ENCODE assay signal across 15 cellular contexts in the genomic region with DNA sequence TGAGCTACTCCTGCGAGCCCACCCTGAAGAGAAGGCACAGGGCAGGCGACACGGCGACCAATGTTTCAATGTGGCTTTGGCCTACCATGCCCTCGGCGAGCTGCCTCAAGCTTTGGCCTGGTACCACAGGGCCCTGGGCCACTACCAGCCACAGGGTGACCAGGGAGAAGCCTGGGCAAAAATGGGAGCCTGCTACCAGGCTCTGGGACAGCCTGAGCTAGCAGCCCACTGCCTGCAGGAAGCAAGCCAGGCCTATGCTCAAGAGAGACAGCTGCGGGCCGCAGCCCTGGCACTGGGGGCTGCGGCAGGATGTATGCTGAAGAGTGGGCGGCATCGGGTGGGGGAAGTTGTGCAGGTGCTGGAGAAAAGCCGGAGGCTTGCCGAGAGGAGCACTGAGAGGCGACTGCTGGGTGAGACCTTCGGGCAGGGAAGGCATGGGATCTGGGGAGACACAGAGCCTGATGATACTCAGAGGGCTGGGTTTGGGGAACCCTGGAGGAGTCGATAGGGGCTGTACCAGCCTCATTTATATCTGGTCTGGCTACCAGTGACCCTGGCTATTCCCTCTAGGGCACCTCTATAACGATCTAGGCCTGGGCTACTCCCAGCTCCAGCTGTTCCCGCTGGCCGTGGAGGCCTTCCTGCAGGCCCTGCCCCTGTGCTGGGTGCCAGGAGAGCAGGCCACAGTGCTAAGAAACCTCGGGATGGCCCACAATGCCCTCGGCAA. TPM values are rescaled to one million over a fixed set of nuclear protein-coding genes. Genes with fewer than 3 reads are reported as not detected.
A peak's percentile ranks its signal among the peaks of the same experiment; 100 is the strongest.
DNase-seq lines count a peak whose midpoint lies in the region; ATAC-seq and TF ChIP-seq lines count a peak whose summit lies in the region.
"Had no signal": no experiment of that assay in that cellular context is flagged by ENCODE, and none has a peak within 500 bp of the region (broad histone marks: within the 10 kb centered on the region; RNA-seq: fewer than 3 reads in every experiment).

No MANE protein-coding gene starts in this region.

- CTCF ChIA-PET in IMR-90 (lab: Yijun Ruan, JAX) = no interaction called here

- ATAC-seq in IMR-90 (ENCODE audit: low read depth) (no peak), GM18519 (IDR thresholded peaks at IDR 0.05; ENCODE audit: low FRiP score, unreplicated experiment) (no peak)
- peak; percentile 90 to 93 for ATAC-seq in naive thymus-derived CD8-positive, alpha-beta T cell
- ATAC-seq: left colon, right cardiac atrium had no signal

- H4K8ac ChIP-seq in IMR-90 (ENCODE audit: low read depth in 2 of 2, low read length in 2 of 2) = no peak overlapping the region

- POLR2A ChIA-PET in IMR-90 (lab: Charles Lee; ENCODE audit: unreplicated experiment) = no interaction called here
- POLR2A ChIA-PET in naive thymus-derived CD8-positive, alpha-beta T cell (lab: Charles Lee) = interaction anchor here (0.5 to 6.2 kb wide), 18 partner anchors 10 to 159 kb away, joined by 3 to 163 read pairs (median 3); partner anchors contain the start of genes GPATCH4, IQGAP3, MEF2D and METTL25B

- dilution Hi-C loops in IMR-90 (cut with HindIII; ENCODE audit: low sequenced_read_pairs, unreplicated experiment) = no loop called here

- no peaks in the 10 kb centered on the region for H4K20me1 ChIP-seq in IMR-90 (ENCODE audit: insufficient read depth, low read length)

- no peak overlapping the region for H3K4me3 ChIP-seq in IMR-90 (ENCODE audit: insufficient read depth, low read depth, low read length)

- in situ Hi-C loops in IMR-90 (cut with MboI; ENCODE audit: low sequenced_read_pairs) = no loop called here

- no peak overlapping the region for H2BK120ac ChIP-seq in IMR-90 (ENCODE audit: low read depth, low read length)

- H3K56ac ChIP-seq in IMR-90 (ENCODE audit: extremely low read depth, insufficient read depth, low read length) = no peak overlapping the region

- DNase-seq in CD14-positive monocyte (ENCODE audit: low spot score) (no peak), IMR-90 (no peak), ureter (ENCODE audit: low spot score) (no peak), osteocyte (ENCODE audit: extremely low spot score, unreplicated experiment) (no peak), COR-L47 (lab: John Stamatoyannopoulos, UW) (no peak)
- DNase-seq in activated T-cell treated with anti-CD3 and anti-CD28 coated beads, Interleukin-2, amount 50 U/mL, for 48 hours = peak; percentile 65 to 73
- peak; percentile 51 to 81 (median 64) for DNase-seq in naive thymus-derived CD8-positive, alpha-beta T cell
- DNase-seq: C1 segment of cervical spinal cord, left colon, NCI-H774, right cardiac atrium, substantia nigra had no signal

- H3K27ac Mint-ChIP-seq in CD14-positive monocyte (peak overlapping the region in 3 of 7 donors; percentile 38 to 80 (median 61)), osteocyte (ENCODE audit: unreplicated experiment) (no peak overlapping the region)
- peak overlapping the region; percentile 91 to 100 (median 98) for H3K27ac Mint-ChIP-seq in naive thymus-derived CD8-positive, alpha-beta T cell

- H2AK5ac ChIP-seq in IMR-90 (ENCODE audit: low read depth, low read length) = no peak overlapping the region

- no peaks in the 10 kb centered on the region for H3K36me3 Mint-ChIP-seq in CD14-positive monocyte
- peaks cover 0 to 10% (median 8%) of the 10 kb centered on the region in 3 donors for H3K36me3 Mint-ChIP-seq in naive thymus-derived CD8-positive, alpha-beta T cell
- no peaks in the 10 kb centered on the region for H3K36me3 Mint-ChIP-seq in osteocyte (ENCODE audit: unreplicated experiment)

- no peak overlapping the region for H4K91ac ChIP-seq in IMR-90 (ENCODE audit: insufficient read depth, low read depth, low read length)

- H3K4me3 Mint-ChIP-seq in CD14-positive monocyte = peak overlapping the region; percentile 64 to 80
- peak overlapping the region; percentile 95 to 99 (median 97) for H3K4me3 Mint-ChIP-seq in naive thymus-derived CD8-positive, alpha-beta T cell
- H3K4me3 Mint-ChIP-seq in osteocyte (ENCODE audit: unreplicated experiment) = no peak overlapping the region

- H3K9me1 ChIP-seq in IMR-90 (ENCODE audit: insufficient read depth, low read length) = no peaks in the 10 kb centered on the region

- H2AK9ac ChIP-seq in IMR-90 (replicated peaks; ENCODE audit: low read depth, low read length, poor library complexity) = peak overlapping the region; percentile 55

- intact Hi-C loops in CD14-positive monocyte (cut with micrococcal nuclease) (loop anchor here in 1 of 2 donors (1.0 to 5.0 kb wide), 2 partner anchors 9 to 40 kb away; partner anchors contain the start of gene NAXE), IMR-90 (cut with micrococcal nuclease) (no loop called here)

- no peak overlapping the region for H4K5ac ChIP-seq in IMR-90 (ENCODE audit: low read depth, low read length)

- peaks cover under 1 to 6% (median 2%) of the 10 kb centered on the region in 3 donors for H3K27me3 Mint-ChIP-seq in CD14-positive monocyte (ENCODE audit: low read depth in 3 of 3)
- H3K27me3 Mint-ChIP-seq in naive thymus-derived CD8-positive, alpha-beta T cell = no peaks in the 10 kb centered on the region
- H3K27me3 Mint-ChIP-seq in osteocyte (ENCODE audit: unreplicated experiment) = no peaks in the 10 kb centered on the region

- H3K4ac ChIP-seq in IMR-90 (ENCODE audit: low read depth, low read length) = no peak overlapping the region

- H2BK5ac ChIP-seq in IMR-90 (ENCODE audit: low read depth, low read length, poor library complexity, severe bottlenecking) = no peak overlapping the region

- H3K9me3 ChIP-seq in IMR-90 (ENCODE audit: control insufficient read depth, insufficient read depth, low read length) = no peaks in the 10 kb centered on the region

- no peaks in the 10 kb centered on the region for H3K4me1 ChIP-seq in IMR-90 (ENCODE audit: control insufficient read depth, insufficient read depth, low read length)

- H3K23ac ChIP-seq in IMR-90 (ENCODE audit: low read depth, low read length) = no peak overlapping the region

- no peak overlapping the region for H3K9ac ChIP-seq in IMR-90 (ENCODE audit: low read depth, low read length)

- BruUV-seq in IMR-90 (replicated peaks; lab: Mats Ljungman, UMichigan) = no TSS peak

- peaks cover 28% of the 10 kb centered on the region for H3K4me1 Mint-ChIP-seq in CD14-positive monocyte
- peaks cover 24 to 58% (median 42%) of the 10 kb centered on the region in 4 donors for H3K4me1 Mint-ChIP-seq in naive thymus-derived CD8-positive, alpha-beta T cell
- H3K4me1 Mint-ChIP-seq in osteocyte (ENCODE audit: unreplicated experiment) = peaks cover 2% of the 10 kb centered on the region

- 83% methylated on average over 16 of the region's 21 CpGs; no CpG with 5 or more reads in 1 of the 2 experiments for WGBS in IMR-90 (ENCODE audit: extremely low coverage in 2 of 2, insufficient read length in 1 of 2), 2 experiments

- H2BK15ac ChIP-seq in IMR-90 (ENCODE audit: low read depth, low read length) = no peak overlapping the region

- H3K79me1 ChIP-seq in IMR-90 (ENCODE audit: low read depth in 1 of 2, low read length in 2 of 2) = no peaks in the 10 kb centered on the region

- H3K9me3 Mint-ChIP-seq in CD14-positive monocyte (no peaks in the 10 kb centered on the region), osteocyte (ENCODE audit: unreplicated experiment) (no peaks in the 10 kb centered on the region)
- no peaks in the 10 kb centered on the region for H3K9me3 Mint-ChIP-seq in naive thymus-derived CD8-positive, alpha-beta T cell

- H3K36me3 ChIP-seq in IMR-90 (ENCODE audit: control insufficient read depth, insufficient read depth, low read length) = no peaks in the 10 kb centered on the region

- no peak overlapping the region for H2AFZ ChIP-seq in IMR-90 (replicated peaks; ENCODE audit: low read length, poor library complexity)

- no peak overlapping the region for H3K18ac ChIP-seq in IMR-90 (ENCODE audit: low read depth, low read length)

- H3K14ac ChIP-seq in IMR-90 (replicated peaks; ENCODE audit: low read depth, low read length) = no peak overlapping the region

- TF ChIP-seq POLR2A in IMR-90 (IDR thresholded peaks at IDR 0.05; ENCODE audit: low read depth, low read length) = no peak

- H2BK20ac ChIP-seq in IMR-90 (ENCODE audit: low read depth, low read length) = no peak overlapping the region

- H3K4me2 ChIP-seq in IMR-90 (ENCODE audit: low read depth, low read length) = no peak overlapping the region

- H3K27me3 ChIP-seq in IMR-90 (ENCODE audit: control insufficient read depth, insufficient read depth, low read length) = peaks cover 21% of the 10 kb centered on the region

- TF ChIP-seq RAD21 in IMR-90 (IDR thresholded peaks at IDR 0.05; ENCODE audit: low read length) = no peak

- no peak overlapping the region for H3K27ac ChIP-seq in IMR-90 (ENCODE audit: insufficient read depth, low read length)

- TF ChIP-seq CTCF in CD14-positive monocyte (IDR thresholded peaks at IDR 0.05) (no peak), IMR-90 (conservative IDR thresholded peaks at IDR 0.05; ENCODE audit: low read depth, low read length) (no peak), osteocyte (IDR thresholded peaks at IDR 0.05) (no peak)

RNA-seq across cellular contexts. Expression of gene TTC24, which starts 2.3 kb away (rescaled TPM):
- polyA plus RNA-seq in CD14-positive monocyte = under 1 TPM in 1 of 2 donors, not detected in 1; 0.14 TPM
- total RNA-seq in IMR-90 (2012; rRNA removed) = not detected in 2 replicates
- not detected in 2 replicates for polyA plus RNA-seq in IMR-90 (2012; rRNA removed)
- not detected in 2 replicates for polyA plus RNA-seq in IMR-90 (2012; cell fraction: cytosol; rRNA removed)
- not detected in 2 replicates for polyA plus RNA-seq in IMR-90 (2012; cell fraction: nucleus; rRNA removed; ENCODE audit: low replicate concordance)
- total RNA-seq in naive thymus-derived CD8-positive, alpha-beta T cell = 10 to 100 TPM; 41.3 to 44.3 TPM
- polyA plus RNA-seq in naive thymus-derived CD8-positive, alpha-beta T cell = 1 to 10 TPM; 3.8 to 6.7 (median 6.7) TPM
- total RNA-seq in ureter = not detected
- not detected in 2 replicates for total RNA-seq in osteocyte
- total RNA-seq: bronchial epithelial cell, LHCN-M2, right cardiac atrium had no signal
- polyA plus RNA-seq: right cardiac atrium had no signal

RNA-seq across cellular contexts. Expression of gene IQGAP3, which starts 9.5 kb away (rescaled TPM):
- under 1 TPM in 1 of 2 donors, not detected in 1; 0.03 TPM for polyA plus RNA-seq in CD14-positive monocyte
- total RNA-seq in IMR-90 (2012; rRNA removed) = 13.6 TPM in 2 replicates
- polyA plus RNA-seq in IMR-90 (2012; rRNA removed) = 12.5 and 14.9 TPM in 2 replicates
- polyA plus RNA-seq in IMR-90 (2012; cell fraction: cytosol; rRNA removed) = 3.7 TPM in 2 replicates
- 54.5 and 78.1 TPM in 2 replicates for polyA plus RNA-seq in IMR-90 (2012; cell fraction: nucleus; rRNA removed; ENCODE audit: low replicate concordance)
- total RNA-seq in naive thymus-derived CD8-positive, alpha-beta T cell = under 1 TPM in 1 of 2 experiments, not detected in 1; 0.08 TPM
- not detected for polyA plus RNA-seq in naive thymus-derived CD8-positive, alpha-beta T cell
- total RNA-seq in ureter = 0.68 TPM
- total RNA-seq in osteocyte = 8.6 and 9.8 TPM in 2 replicates

RNA-seq across cellular contexts. Expression of gene NAXE, which starts 9.8 kb away (rescaled TPM):
- polyA plus RNA-seq in CD14-positive monocyte (10 to 100 TPM; 54.9 to 81.7 TPM), IMR-90 (2012; rRNA removed) (60.6 and 61.0 TPM in 2 replicates)
- total RNA-seq in IMR-90 (2012; rRNA removed) (70.3 and 74.2 TPM in 2 replicates), ureter (119 TPM), osteocyte (59.2 and 63.4 TPM in 2 replicates)
- polyA plus RNA-seq in IMR-90 (2012; cell fraction: cytosol; rRNA removed) = 63.8 and 76.0 TPM in 2 replicates
- polyA plus RNA-seq in IMR-90 (2012; cell fraction: nucleus; rRNA removed; ENCODE audit: low replicate concordance) = 25.3 and 30.2 TPM in 2 replicates
- 10 to 100 TPM; 39.7 to 42.1 TPM for total RNA-seq in naive thymus-derived CD8-positive, alpha-beta T cell
- 100 to 1,000 TPM in 2 of 3 donors, 10 to 100 TPM in 1; 85.6 to 124 (median 103) TPM for polyA plus RNA-seq in naive thymus-derived CD8-positive, alpha-beta T cell

RNA-seq across cellular contexts. Expression of gene GPATCH4, which starts 19.5 kb away (rescaled TPM):
- 1 to 10 TPM; 2.6 to 5.3 TPM for polyA plus RNA-seq in CD14-positive monocyte
- total RNA-seq in IMR-90 (2012; rRNA removed) = 30.8 and 41.8 TPM in 2 replicates
- polyA plus RNA-seq in IMR-90 (2012; rRNA removed) = 26.6 and 32.6 TPM in 2 replicates
- 13.1 and 14.7 TPM in 2 replicates for polyA plus RNA-seq in IMR-90 (2012; cell fraction: cytosol; rRNA removed)
- polyA plus RNA-seq in IMR-90 (2012; cell fraction: nucleus; rRNA removed; ENCODE audit: low replicate concordance) = 16.3 and 33.1 TPM in 2 replicates
- 10 to 100 TPM; 44.2 to 45.1 TPM for total RNA-seq in naive thymus-derived CD8-positive, alpha-beta T cell
- 10 to 100 TPM; 27.3 to 70.4 (median 42.0) TPM for polyA plus RNA-seq in naive thymus-derived CD8-positive, alpha-beta T cell
- total RNA-seq in ureter = 42.5 TPM
- total RNA-seq in osteocyte = 17.2 and 20.6 TPM in 2 replicates

RNA-seq across cellular contexts. Expression of gene HAPLN2, which starts 37.4 kb away (rescaled TPM):
- polyA plus RNA-seq in CD14-positive monocyte (not detected), IMR-90 (2012; rRNA removed) (not detected in 2 replicates)
- total RNA-seq in IMR-90 (2012; rRNA removed) (not detected in 2 replicates), ureter (5.6 TPM), osteocyte (0.35 TPM in 1 of 2 replicates, not detected in the other)
- polyA plus RNA-seq in IMR-90 (2012; cell fraction: cytosol; rRNA removed) = 0.35 TPM in 1 of 2 replicates, not detected in the other
- 0.20 and 0.21 TPM in 2 replicates for polyA plus RNA-seq in IMR-90 (2012; cell fraction: nucleus; rRNA removed; ENCODE audit: low replicate concordance)
- under 1 TPM; 0.39 to 0.58 TPM for total RNA-seq in naive thymus-derived CD8-positive, alpha-beta T cell
- polyA plus RNA-seq in naive thymus-derived CD8-positive, alpha-beta T cell = not detected
- total RNA-seq: left colon, LHCN-M2 had no signal

Comparison
In these comparisons a context has a peak if more than half of its experiments do, and no peak if none do; other contexts are left out.
1. DNase-seq: peak in activated T-cell treated with anti-CD3 and anti-CD28 coated beads, Interleukin-2, amount 50 U/mL, for 48 hours (2 of 2) and naive thymus-derived CD8-positive, alpha-beta T cell (10 of 10); none in CD14-positive monocyte (single experiment), IMR-90 (single experiment), ureter (single experiment), osteocyte (single experiment) and COR-L47 (single experiment).
2. ATAC-seq: peak in naive thymus-derived CD8-positive, alpha-beta T cell (2 of 2); none in IMR-90 (single experiment) and GM18519 (single experiment).
3. RNA of gene TTC24, which starts 2.3 kb away (total RNA-seq): 41.3 to 44.3 TPM in naive thymus-derived CD8-positive, alpha-beta T cell; not detected in IMR-90, not detected in ureter (single experiment) and not detected in osteocyte; every median in the first group is over 10 times any median in the second.